In genomic region chr1:156121005-156121404, GRCh38 we compare ENCODE assay signal across 8 cellular contexts. TPM values are rescaled to one million over a fixed set of nuclear protein-coding genes. Genes with fewer than 3 reads are reported as not detected.
DNase-seq lines count a peak whose midpoint lies in the region; ATAC-seq and TF ChIP-seq lines count a peak whose summit lies in the region.
"Not testable (repeated sequence)": the region's sequence is repeated elsewhere in the genome, so short reads cannot be mapped to it uniquely, and the experiment has no call there.

No MANE protein-coding gene starts in this region.

- not testable (repeated sequence) for H3K9ac ChIP-seq in HUES48 (ENCODE audit: low read depth, low read length)
- H3K9ac ChIP-seq in adipocyte (ENCODE audit: low read length) (peak overlapping the region; percentile 100), muscle layer of colon (ENCODE audit: low read length) (peak overlapping the region; percentile 61), skeletal muscle satellite cell (ENCODE audit: low read depth, low read length) (peak overlapping the region; percentile 91)

- not testable (repeated sequence) for ATAC-seq in heart right ventricle, upper lobe of right lung

- WGBS in heart right ventricle, 2 donors: 25 to 29% methylated on average over 4 of the region's 4 CpGs

- H3K4me3 ChIP-seq in AG09309 (ENCODE audit: control insufficient read depth, low read depth, low read length) (peak overlapping the region; percentile 31), adipocyte (ENCODE audit: low read length) (peak overlapping the region; percentile 90), dorsolateral prefrontal cortex (peak overlapping the region in 4 of 59 donors; percentile 1 to 49 (median 30)), heart right ventricle (peak overlapping the region in 7 of 10 donors; percentile 86 to 99 (median 95)), muscle layer of colon (ENCODE audit: low read depth in 1 of 2, low read length in 2 of 2) (peak overlapping the region; percentile 42 to 66), skeletal muscle satellite cell (ENCODE audit: low read length) (peak overlapping the region; percentile 69)
- H3K4me3 ChIP-seq in HUES48 (ENCODE audit: low read depth, low read length); upper lobe of right lung: not testable (repeated sequence)

- not testable (repeated sequence) for H3K27me3 ChIP-seq in HUES48 (ENCODE audit: control insufficient read depth, insufficient read depth, low read length); adipocyte (replicated peaks; ENCODE audit: control insufficient read depth, insufficient read depth, low read length); dorsolateral prefrontal cortex; heart right ventricle; muscle layer of colon (ENCODE audit: control insufficient read depth in 1 of 2, insufficient read depth in 2 of 2, low read length in 2 of 2); skeletal muscle satellite cell (ENCODE audit: control insufficient read depth, insufficient read depth, low read length); upper lobe of right lung

- H3K4me2 ChIP-seq in skeletal muscle satellite cell (ENCODE audit: low read length): peak overlapping the region; percentile 94

- TF ChIP-seq CTCF in AG09309 (IDR thresholded peaks at IDR 0.05; ENCODE audit: control insufficient read depth, insufficient read depth, low read depth, low read length, missing control alignments); dorsolateral prefrontal cortex (IDR thresholded peaks at IDR 0.05 in 54 of 56, conservative IDR thresholded peaks at IDR 0.05 in 2 of 56; ENCODE audit: low read depth in 1 of 56, partially characterized antibody in 56 of 56); heart right ventricle (IDR thresholded peaks at IDR 0.05); upper lobe of right lung (IDR thresholded peaks at IDR 0.05): not testable (repeated sequence)

- not testable (repeated sequence) for H3K9me3 ChIP-seq in HUES48 (ENCODE audit: control insufficient read depth, insufficient read depth, low read length); adipocyte (ENCODE audit: control insufficient read depth, low read length); heart right ventricle; muscle layer of colon (ENCODE audit: low read length); skeletal muscle satellite cell (replicated peaks; ENCODE audit: low read length); upper lobe of right lung

- H3K27ac ChIP-seq in HUES48 (ENCODE audit: low read depth, low read length) (peak overlapping the region; percentile 5), dorsolateral prefrontal cortex (peak overlapping the region in 55 of 59 donors; percentile 47 to 98 (median 95)), heart right ventricle (peak overlapping the region; percentile 7 to 100 (median 98)), muscle layer of colon (ENCODE audit: low read depth, low read length) (peak overlapping the region; percentile 95), upper lobe of right lung (peak overlapping the region; percentile 95)

- not testable (repeated sequence) for DNase-seq in AG09309 (ENCODE audit: low read depth); adipocyte (ENCODE audit: low read depth); dorsolateral prefrontal cortex; heart right ventricle; upper lobe of right lung

- intact Hi-C loops in dorsolateral prefrontal cortex (cut with DNase I); heart right ventricle (cut with DNase I); upper lobe of right lung (cut with DNase I): not testable (repeated sequence)

- peaks cover 39% of the 10 kb centered on the region for H3K4me1 ChIP-seq in HUES48 (ENCODE audit: control insufficient read depth, insufficient read depth, low read length)
- peaks cover 74% of the 10 kb centered on the region for H3K4me1 ChIP-seq in adipocyte (ENCODE audit: control insufficient read depth, insufficient read depth, low read length)
- peaks cover 53 to 100% (median 96%) of the 10 kb centered on the region in 9 donors for H3K4me1 ChIP-seq in heart right ventricle
- H3K4me1 ChIP-seq in muscle layer of colon (ENCODE audit: insufficient read depth, low read length): peaks cover 74% of the 10 kb centered on the region
- H3K4me1 ChIP-seq in skeletal muscle satellite cell (ENCODE audit: control insufficient read depth, insufficient read depth, low read length): peaks cover 80% of the 10 kb centered on the region
- H3K4me1 ChIP-seq in upper lobe of right lung: peaks cover 92% of the 10 kb centered on the region

- not testable (repeated sequence) for H3K36me3 ChIP-seq in HUES48 (ENCODE audit: control insufficient read depth, insufficient read depth, low read length); upper lobe of right lung
- H3K36me3 ChIP-seq in adipocyte (ENCODE audit: control insufficient read depth, insufficient read depth, low read length, severe bottlenecking) (peaks cover 13% of the 10 kb centered on the region), heart right ventricle (peaks cover 0 to 30% (median 0%) of the 10 kb centered on the region in 9 donors), muscle layer of colon (ENCODE audit: insufficient read depth, low read length) (peaks cover 21% of the 10 kb centered on the region), skeletal muscle satellite cell (ENCODE audit: insufficient read depth, low read length) (peaks cover 29% of the 10 kb centered on the region)

RNA-seq across cellular contexts. Expression of gene LMNA, which starts 6.5 kb away (rescaled TPM):
- total RNA-seq in dorsolateral prefrontal cortex: 100 to 1,000 TPM in 10 of 120 experiments, 10 to 100 TPM in 110; 32.8 to 189 (median 59.9) TPM
- total RNA-seq in heart right ventricle: 100 to 1,000 TPM; 213 to 554 (median 267) TPM
- 100 to 1,000 TPM; 286 to 356 TPM for polyA plus RNA-seq in heart right ventricle
- 967 and 1,030 TPM in 2 replicates for total RNA-seq in skeletal muscle satellite cell (2012; rRNA removed)
- 235 TPM for total RNA-seq in upper lobe of right lung

RNA-seq across cellular contexts. Expression of gene SEMA4A, which starts 32.4 kb away (rescaled TPM):
- total RNA-seq in dorsolateral prefrontal cortex (10 to 100 TPM; 10.4 to 48.3 (median 27.5) TPM), heart right ventricle (1 to 10 TPM in 9 of 10 donors, under 1 TPM in 1; 0.98 to 6.8 (median 1.8) TPM), upper lobe of right lung (30.7 TPM)
- 1 to 10 TPM; 1.1 to 2.0 TPM for polyA plus RNA-seq in heart right ventricle
- total RNA-seq in skeletal muscle satellite cell (2012; rRNA removed): 0.25 TPM in 1 of 2 replicates, not detected in the other

RNA-seq across cellular contexts. Expression of gene MEX3A, which starts 38.7 kb away (rescaled TPM):
- total RNA-seq in dorsolateral prefrontal cortex (1 to 10 TPM in 84 of 120 experiments, under 1 TPM in 36; 0.44 to 4.6 (median 1.3) TPM), heart right ventricle (under 1 TPM; 0.09 to 0.31 (median 0.19) TPM), upper lobe of right lung (0.52 TPM)
- polyA plus RNA-seq in heart right ventricle: under 1 TPM; 0.17 to 0.29 TPM
- 0.51 and 3.5 TPM in 2 replicates for total RNA-seq in skeletal muscle satellite cell (2012; rRNA removed)

Comparison
In these comparisons a context has a peak if more than half of its experiments do, and no peak if none do; other contexts are left out.
1. H3K27ac ChIP-seq: peak in every context shown above with its lines; median percentile 98 in heart right ventricle; 95 in dorsolateral prefrontal cortex; 95 in muscle layer of colon; 95 in upper lobe of right lung; 5 in HUES48.